Comparison of ENCODE assay signal across 8 cellular contexts in genomic region chr10:79285315-79286185, GRCh38.
DNase-seq lines count a peak whose midpoint lies in the region; ATAC-seq and TF ChIP-seq lines count a peak whose summit lies in the region.

No MANE protein-coding gene starts in this region.

- no peak overlapping the region for H4K91ac ChIP-seq in trophoblast cell (ENCODE audit: low read depth, low read length)

- H3K14ac ChIP-seq in trophoblast cell (ENCODE audit: low read length): no peak overlapping the region

- no peak overlapping the region for H3K4me3 Mint-ChIP-seq in endodermal cell
- peak overlapping the region; percentile 76 for H3K4me3 Mint-ChIP-seq in stimulated activated naive CD8-positive, alpha-beta T cell treated with anti-CD3 and anti-CD28 coated beads, Interleukin-15, Interleukin-2, amounts not matched to agents 100 ng/mL and 50 ng/mL, for 24 hours

- 96 to 97% methylated on average over 7 to 12 of the region's 12 CpGs for WGBS in endodermal cell (ENCODE audit: insufficient coverage in 1 of 2, insufficient read length in 1 of 2), 2 experiments
- no CpG with 5 or more reads among the region's 12 CpGs for WGBS in trophoblast cell (ENCODE audit: extremely low coverage, insufficient coverage, insufficient read length)

- H3K4me1 ChIP-seq in Karpas-422 (ENCODE audit: low read length): peaks cover 71% of the 10 kb centered on the region
- H3K4me1 ChIP-seq in endodermal cell (ENCODE audit: control insufficient read depth, insufficient read depth, low read length): peaks cover 9% of the 10 kb centered on the region
- H3K4me1 ChIP-seq in trophoblast cell (ENCODE audit: control insufficient read depth in 1 of 2, insufficient read depth in 2 of 2, low read length in 2 of 2): peaks cover 33 to 50% of the 10 kb centered on the region in 2 experiments

- H3K9me3 ChIP-seq in Karpas-422 (ENCODE audit: low read length): no peaks in the 10 kb centered on the region
- no peaks in the 10 kb centered on the region for H3K9me3 ChIP-seq in endodermal cell (ENCODE audit: control insufficient read depth, low read length)
- no peaks in the 10 kb centered on the region for H3K9me3 ChIP-seq in trophoblast cell (ENCODE audit: insufficient read depth, low read depth, low read length)

- H3K9ac ChIP-seq in Karpas-422 (ENCODE audit: low read length) (peak overlapping the region; percentile 66), endodermal cell (ENCODE audit: extremely low read depth, low read length, poor library complexity, severe bottlenecking) (no peak overlapping the region), trophoblast cell (ENCODE audit: low read length) (no peak overlapping the region)

- peak; percentile 60 for DNase-seq in Karpas-422
- DNase-seq in endodermal cell: no peak
- DNase-seq in trophoblast cell: no peak
- DNase-seq in nucleus accumbens (lab: John Stamatoyannopoulos, UW): no peak
- no peak for DNase-seq in NCI-H1436 (lab: John Stamatoyannopoulos, UW)

- H3K27me3 ChIP-seq in Karpas-422 (ENCODE audit: low read length): no peaks in the 10 kb centered on the region
- no peaks in the 10 kb centered on the region for H3K27me3 ChIP-seq in endodermal cell (ENCODE audit: control insufficient read depth, insufficient read depth, low read length, poor library complexity, severe bottlenecking)
- H3K27me3 ChIP-seq in trophoblast cell (ENCODE audit: insufficient read depth, low read length): no peaks in the 10 kb centered on the region

- H3K27ac ChIP-seq in Karpas-422 (ENCODE audit: low read length) (peak overlapping the region; percentile 93), endodermal cell (ENCODE audit: low read depth, low read length) (no peak overlapping the region), trophoblast cell (ENCODE audit: low read depth, low read length) (no peak overlapping the region)

- H2AFZ ChIP-seq in Karpas-422 (ENCODE audit: low read length): no peak overlapping the region
- H2AFZ ChIP-seq in trophoblast cell (ENCODE audit: insufficient read depth, low read length, poor library complexity): no peak overlapping the region

- no peak for TF ChIP-seq CTCF in endodermal cell (conservative IDR thresholded peaks at IDR 0.05)

- H4K8ac ChIP-seq in trophoblast cell (ENCODE audit: low read depth, low read length): no peak overlapping the region

- no peaks in the 10 kb centered on the region for H3K9me3 Mint-ChIP-seq in endodermal cell
- no peaks in the 10 kb centered on the region for H3K9me3 Mint-ChIP-seq in stimulated activated naive CD8-positive, alpha-beta T cell treated with anti-CD3 and anti-CD28 coated beads, Interleukin-15, Interleukin-2, amounts not matched to agents 100 ng/mL and 50 ng/mL, for 24 hours

- ATAC-seq in GM21529 (IDR thresholded peaks at IDR 0.05; ENCODE audit: unreplicated experiment): peak; percentile 74

- peak overlapping the region; percentile 72 for H3K27ac Mint-ChIP-seq in endodermal cell
- peak overlapping the region; percentile 87 for H3K27ac Mint-ChIP-seq in stimulated activated naive CD8-positive, alpha-beta T cell treated with anti-CD3 and anti-CD28 coated beads, Interleukin-15, Interleukin-2, amounts not matched to agents 100 ng/mL and 50 ng/mL, for 24 hours

- H3K18ac ChIP-seq in trophoblast cell (ENCODE audit: low read length): no peak overlapping the region

- H3K27me3 Mint-ChIP-seq in endodermal cell (ENCODE audit: insufficient read depth): no peaks in the 10 kb centered on the region
- H3K27me3 Mint-ChIP-seq in stimulated activated naive CD8-positive, alpha-beta T cell treated with anti-CD3 and anti-CD28 coated beads, Interleukin-15, Interleukin-2, amounts not matched to agents 100 ng/mL and 50 ng/mL, for 24 hours: no peaks in the 10 kb centered on the region

- H3K4me2 ChIP-seq in Karpas-422 (ENCODE audit: low read depth, low read length, poor library complexity, severe bottlenecking): peak overlapping the region; percentile 74
- H3K4me2 ChIP-seq in trophoblast cell (ENCODE audit: low read length): no peak overlapping the region

- no peak overlapping the region for H2BK12ac ChIP-seq in trophoblast cell (ENCODE audit: low read length)

- peak; percentile 39 for TF ChIP-seq POLR2A in GM15510 (IDR thresholded peaks at IDR 0.05; ENCODE audit: borderline replicate concordance, extremely low read depth, insufficient read length)

- peaks cover 11% of the 10 kb centered on the region for H3K4me1 Mint-ChIP-seq in endodermal cell
- H3K4me1 Mint-ChIP-seq in stimulated activated naive CD8-positive, alpha-beta T cell treated with anti-CD3 and anti-CD28 coated beads, Interleukin-15, Interleukin-2, amounts not matched to agents 100 ng/mL and 50 ng/mL, for 24 hours (ENCODE audit: low read depth): peaks cover 52% of the 10 kb centered on the region

- H3K4ac ChIP-seq in trophoblast cell (ENCODE audit: low read depth, low read length): no peak overlapping the region

- H3K9me2 ChIP-seq in Karpas-422 (replicated peaks; ENCODE audit: insufficient read depth, low read length): no peaks in the 10 kb centered on the region

- peaks cover 33% of the 10 kb centered on the region for H3K36me3 Mint-ChIP-seq in endodermal cell (ENCODE audit: low read depth)
- H3K36me3 Mint-ChIP-seq in stimulated activated naive CD8-positive, alpha-beta T cell treated with anti-CD3 and anti-CD28 coated beads, Interleukin-15, Interleukin-2, amounts not matched to agents 100 ng/mL and 50 ng/mL, for 24 hours (ENCODE audit: low read depth): peaks cover 18% of the 10 kb centered on the region

- peaks cover 2% of the 10 kb centered on the region for H3K79me1 ChIP-seq in trophoblast cell (ENCODE audit: low read length)

- H3K79me2 ChIP-seq in Karpas-422 (ENCODE audit: low read length): peaks cover 57% of the 10 kb centered on the region
- H3K79me2 ChIP-seq in trophoblast cell (ENCODE audit: control insufficient read depth, insufficient read depth, low read length, poor library complexity): no peaks in the 10 kb centered on the region

- H2BK120ac ChIP-seq in trophoblast cell (ENCODE audit: insufficient read depth, low read length, poor library complexity): no peak overlapping the region

- no peak overlapping the region for H4K12ac ChIP-seq in trophoblast cell (ENCODE audit: low read depth, low read length)

- H3K4me3 ChIP-seq in Karpas-422 (ENCODE audit: low read length) (peak overlapping the region; percentile 42; the same call in 1 of the 2 replicates), endodermal cell (ENCODE audit: low read length) (no peak overlapping the region), trophoblast cell (ENCODE audit: low read depth, low read length) (no peak overlapping the region)

- no peaks in the 10 kb centered on the region for H4K20me1 ChIP-seq in Karpas-422 (ENCODE audit: insufficient read depth, low read depth, low read length)

- no peak overlapping the region for H2BK5ac ChIP-seq in trophoblast cell (ENCODE audit: low read depth, low read length, poor library complexity)

- H3K36me3 ChIP-seq in Karpas-422 (ENCODE audit: insufficient read depth, low read length) (peaks cover 12% of the 10 kb centered on the region), endodermal cell (ENCODE audit: control insufficient read depth, insufficient read depth, low read length) (peaks cover 25% of the 10 kb centered on the region), trophoblast cell (ENCODE audit: control insufficient read depth in 1 of 2, insufficient read depth in 2 of 2, low read length in 2 of 2) (peaks cover 54 to 71% of the 10 kb centered on the region in 2 experiments)

- H2AK5ac ChIP-seq in trophoblast cell (ENCODE audit: low read length): no peak overlapping the region

- H3K23ac ChIP-seq in trophoblast cell (ENCODE audit: low read length): no peak overlapping the region
